8 cellular contexts compared by ENCODE assay signal in genomic region chr12:107903377-107904061, GRCh38.
DNase-seq lines count a peak whose midpoint lies in the region; ATAC-seq and TF ChIP-seq lines count a peak whose summit lies in the region.

No MANE protein-coding gene starts in this region.

- no peaks in the 10 kb centered on the region for H3K9me3 ChIP-seq in BE2C
- no peaks in the 10 kb centered on the region for H3K9me3 ChIP-seq in hepatocyte (ENCODE audit: low read depth)
- no peaks in the 10 kb centered on the region for H3K9me3 ChIP-seq in smooth muscle cell (replicated peaks; ENCODE audit: low read depth)

- H3K9ac ChIP-seq in smooth muscle cell (ENCODE audit: low read depth), result no peak overlapping the region

- H3K4me1 ChIP-seq in BE2C (no peaks in the 10 kb centered on the region), hepatocyte (ENCODE audit: insufficient read depth) (peaks cover 3% of the 10 kb centered on the region), smooth muscle cell (ENCODE audit: low read depth) (peaks cover 6% of the 10 kb centered on the region)

- H3K4me2 ChIP-seq in hepatocyte, result peak overlapping the region; percentile 92
- peak overlapping the region; percentile 88 for H3K4me2 ChIP-seq in smooth muscle cell

- ATAC-seq in GM18519 (IDR thresholded peaks at IDR 0.05; ENCODE audit: low FRiP score, unreplicated experiment) (peak; percentile 69), HG02885 (IDR thresholded peaks at IDR 0.05; ENCODE audit: poor library complexity, unreplicated experiment) (peak; percentile 96)

- DNase-seq in BE2C (peak; percentile 86), NCI-H2171 (lab: John Stamatoyannopoulos, UW) (peak; percentile 82), hepatocyte (ENCODE audit: low spot score) (peak; percentile 82), smooth muscle cell (lab: John Stamatoyannopoulos, UW; ENCODE audit: unreplicated experiment) (peak; percentile 9), SK-N-DZ (ENCODE audit: low spot score) (no peak)
- DNase-seq in activated T-cell treated with anti-CD3 and anti-CD28 coated beads, Interleukin-2, amount 50 U/mL, for 48 hours, result peak; percentile 75 to 81

- H3K79me2 ChIP-seq in hepatocyte (no peaks in the 10 kb centered on the region), smooth muscle cell (ENCODE audit: low read depth) (no peaks in the 10 kb centered on the region)

- H3K36me3 ChIP-seq in BE2C (no peaks in the 10 kb centered on the region), hepatocyte (replicated peaks; ENCODE audit: insufficient read depth, low read depth) (no peaks in the 10 kb centered on the region), smooth muscle cell (ENCODE audit: low read depth) (no peaks in the 10 kb centered on the region)

- TF ChIP-seq CTCF in BE2C (IDR thresholded peaks at IDR 0.05; ENCODE audit: low read depth, low read length) (no peak), hepatocyte (IDR thresholded peaks at IDR 0.05; ENCODE audit: poor library complexity) (no peak), smooth muscle cell (IDR thresholded peaks at IDR 0.05; ENCODE audit: borderline replicate concordance, insufficient read depth, poor library complexity, severe bottlenecking) (no peak)

- peaks cover 6% of the 10 kb centered on the region for H3F3A ChIP-seq in smooth muscle cell (ENCODE audit: low read depth)

- H3K27me3 ChIP-seq in BE2C (peaks cover 8% of the 10 kb centered on the region), hepatocyte (peaks cover 70% of the 10 kb centered on the region), smooth muscle cell (ENCODE audit: low read depth) (peaks cover 42% of the 10 kb centered on the region)

- H3K4me3 ChIP-seq in BE2C (ENCODE audit: low read depth, low read length) (peak overlapping the region; percentile 46), hepatocyte (no peak overlapping the region), smooth muscle cell (peak overlapping the region; percentile 47)

- H4K20me1 ChIP-seq in hepatocyte (ENCODE audit: insufficient read depth, poor library complexity, severe bottlenecking) (no peaks in the 10 kb centered on the region), smooth muscle cell (ENCODE audit: low read depth) (no peaks in the 10 kb centered on the region)

- peak overlapping the region; percentile 66 for H2AFZ ChIP-seq in hepatocyte
- H2AFZ ChIP-seq in smooth muscle cell (ENCODE audit: low read depth), result peak overlapping the region; percentile 80

- WGBS in hepatocyte (ENCODE audit: low lambda C conversion rate, missing lambda C conversion rate), result 6% methylated on average over 42 of the region's 46 CpGs
- 6% methylated on average over 28 of the region's 46 CpGs for WGBS in smooth muscle cell (ENCODE audit: low lambda C conversion rate)

- H3K27ac ChIP-seq in hepatocyte, result no peak overlapping the region
- H3K27ac ChIP-seq in smooth muscle cell (ENCODE audit: low read depth), result no peak overlapping the region

- no peaks in the 10 kb centered on the region for H3K9me2 ChIP-seq in hepatocyte (replicated peaks; ENCODE audit: insufficient read depth)
